In genomic region chr20:24418731-24419130, GRCh38 we compare ENCODE assay signal across 17 cellular contexts. TPM values are rescaled to one million over a fixed set of nuclear protein-coding genes. Genes with fewer than 3 reads are reported as not detected.
A peak's percentile ranks its signal among the peaks of the same experiment; 100 is the strongest.
DNase-seq lines count a peak whose midpoint lies in the region; ATAC-seq and TF ChIP-seq lines count a peak whose summit lies in the region.
"Had no signal": no experiment of that assay in that cellular context is flagged by ENCODE, and none has a peak within 500 bp of the region (broad histone marks: within the 10 kb centered on the region; RNA-seq: fewer than 3 reads in every experiment).

No MANE protein-coding gene starts in this region.

- peaks cover 14% of the 10 kb centered on the region for H3K4me1 ChIP-seq in cardiac muscle cell (ENCODE audit: low read depth)
- H3K4me1 ChIP-seq: HAP-1 had no signal

- H3K27ac Mint-ChIP-seq in nephron progenitor cell = no peak overlapping the region
- H3K27ac Mint-ChIP-seq: CD14-positive monocyte; CD8-positive, alpha-beta T cell; HFFc6 had no signal

- H3K4me3 ChIP-seq in cardiac muscle cell = no peak overlapping the region
- H3K4me3 ChIP-seq: HAP-1 had no signal

- no peaks in the 10 kb centered on the region for H3K36me3 ChIP-seq in cardiac muscle cell
- H3K36me3 ChIP-seq: HAP-1 had no signal

- peak; percentile 4 to 51 for DNase-seq in cardiac muscle cell (ENCODE audit: low read depth in 1 of 2, low spot score in 1 of 2)
- no peak for DNase-seq in Right ventricle myocardium superior
- DNase-seq in globus pallidus (ENCODE audit: low spot score) = peak; percentile 17
- DNase-seq in pons (ENCODE audit: low spot score) = peak; percentile 65
- no peak for DNase-seq in nephron progenitor cell
- DNase-seq in GM10266 (ENCODE audit: extremely low spot score) = no peak
- no peak for DNase-seq in NCI-H748 (lab: John Stamatoyannopoulos, UW; ENCODE audit: unreplicated experiment)
- DNase-seq: CD8-positive, alpha-beta T cell; COR-L47; DMS153; DMS79 treated with DMSO at 0.1 percent for 48 hours; EL; HFFc6 had no signal

- no peaks in the 10 kb centered on the region for H3K36me3 Mint-ChIP-seq in nephron progenitor cell (ENCODE audit: low read depth)
- H3K36me3 Mint-ChIP-seq: CD14-positive monocyte; CD8-positive, alpha-beta T cell had no signal

- H3K9me3 Mint-ChIP-seq in nephron progenitor cell = peaks cover 31% of the 10 kb centered on the region

- H3K4me1 Mint-ChIP-seq in nephron progenitor cell = peaks cover 8% of the 10 kb centered on the region
- H3K4me1 Mint-ChIP-seq: CD14-positive monocyte had no signal

- no peak for ATAC-seq in Right ventricle myocardium superior (ENCODE audit: poor library complexity)
- ATAC-seq: CD8-positive, alpha-beta T cell; HepG2 had no signal

- H3K27ac ChIP-seq in cardiac muscle cell = no peak overlapping the region
- H3K27ac ChIP-seq: 22Rv1 had no signal

- TF ChIP-seq CTCF in cardiac muscle cell (IDR thresholded peaks at IDR 0.05; ENCODE audit: low read depth, low read length) (no peak), nephron progenitor cell (IDR thresholded peaks at IDR 0.05) (no peak), GM10266 (IDR thresholded peaks at IDR 0.05; ENCODE audit: control insufficient read depth, insufficient read depth, low read depth, missing control alignments) (no peak)

- H3K27me3 Mint-ChIP-seq in nephron progenitor cell (ENCODE audit: low read depth, poor library complexity) = peaks cover 18% of the 10 kb centered on the region

- H3K4me3 Mint-ChIP-seq in nephron progenitor cell = no peak overlapping the region
- H3K4me3 Mint-ChIP-seq: CD14-positive monocyte; CD8-positive, alpha-beta T cell; HFFc6 had no signal

- H3K27me3 ChIP-seq in cardiac muscle cell = no peaks in the 10 kb centered on the region

- intact Hi-C loops in Right ventricle myocardium superior (cut with DNase I) = no loop called here

- no peaks in the 10 kb centered on the region for H3K9me3 ChIP-seq in cardiac muscle cell (ENCODE audit: low read depth)
- H3K9me3 ChIP-seq: HAP-1 had no signal

RNA-seq across cellular contexts. Expression of gene SYNDIG1, which starts 50.7 kb away (rescaled TPM):
- 1.7 and 2.5 TPM in 2 replicates for total RNA-seq in cardiac muscle cell
- 0.39 and 2.4 TPM in 2 replicates for polyA plus RNA-seq in cardiac muscle cell
- total RNA-seq in Right ventricle myocardium superior = 11.5 TPM
- total RNA-seq: CD8-positive, alpha-beta T cell; HepG2 had no signal
- polyA plus RNA-seq: CD14-positive monocyte, HepG2 had no signal

Comparison
In these comparisons a context has a peak if more than half of its experiments do, and no peak if none do; other contexts are left out.
1. DNase-seq: peak in cardiac muscle cell (2 of 2), globus pallidus (single experiment) and pons (single experiment); none in Right ventricle myocardium superior (single experiment), nephron progenitor cell (single experiment), GM10266 (single experiment) and NCI-H748 (single experiment).